Comparison of ENCODE assay signal across 23 cellular contexts in the genomic region with DNA sequence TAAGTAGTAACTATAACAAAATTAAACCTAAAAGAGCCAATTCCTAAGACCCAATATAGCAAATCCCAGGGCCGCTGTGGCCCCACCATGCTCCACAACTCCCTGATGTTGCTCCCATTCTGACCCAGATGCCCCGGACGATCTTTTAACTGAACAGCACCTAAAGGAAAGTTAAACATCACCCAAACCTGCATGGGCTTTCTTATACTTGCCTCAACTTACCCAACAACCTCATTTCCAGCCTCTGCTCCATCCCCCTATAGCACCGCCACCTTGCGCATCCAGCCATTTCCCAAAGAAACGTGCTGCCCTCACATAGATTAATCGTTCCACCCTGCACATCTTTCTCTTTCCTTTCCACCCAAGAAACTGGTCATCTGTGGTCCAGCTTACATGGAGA.
"Had no signal": no experiment of that assay in that cellular context is flagged by ENCODE, and none has a peak within 500 bp of the region (broad histone marks: within the 10 kb centered on the region; RNA-seq: fewer than 3 reads in every experiment).

No MANE protein-coding gene starts in this region.

- H3K27me3 Mint-ChIP-seq: memory B cell, naive B cell had no signal

- H3K27me3 ChIP-seq: dorsolateral prefrontal cortex, gastroesophageal sphincter, tibial nerve had no signal

- ATAC-seq: esophagus mucosa; gastroesophageal sphincter; lower lobe of right lung; right cardiac atrium; stimulated activated effector memory CD8-positive, alpha-beta T cell treated with anti-CD3 and anti-CD28 coated beads, Interleukin-12 subunit alpha, Interleukin-12 subunit beta, amount 100 ng/mL, for 72 hours; stimulated activated naive CD8-positive, alpha-beta T cell treated with anti-CD3 and anti-CD28 coated beads, Interleukin-15, Interleukin-2, amounts not matched to agents 100 U/mL and 50 U/mL, for 24 hours had no signal

- H3K4me1 ChIP-seq: gastroesophageal sphincter, left ventricle myocardium inferior, lower lobe of right lung, tibial nerve had no signal

- DNase-seq: central memory CD4-positive, alpha-beta T cell; cortex of kidney; dorsolateral prefrontal cortex; effector CD8-positive, alpha-beta T cell; glutamatergic neuron; islet precursor cell; left ventricle myocardium inferior; midbrain; naive B cell; occipital lobe; right cardiac atrium; small intestine; stimulated activated CD4-positive, alpha-beta T cell treated with anti-CD3 and anti-CD28 coated beads, Interleukin-4, amount 100 ng/mL, for 1 hour; stimulated activated CD8-positive, alpha-beta memory T cell treated with anti-CD3 and anti-CD28 coated beads, Interleukin-4, amount 100 ng/mL, for 48 hours; stimulated activated naive CD8-positive, alpha-beta T cell treated with anti-CD3 and anti-CD28 coated beads, Interleukin-15, Interleukin-2, amounts not matched to agents 100 U/mL and 50 U/mL, for 24 hours had no signal

- H3K27ac ChIP-seq: dorsolateral prefrontal cortex, gastroesophageal sphincter, left ventricle myocardium inferior, lower lobe of right lung, tibial nerve had no signal

- FAIRE-seq: endometrium, small intestine had no signal

- H3K4me1 Mint-ChIP-seq: memory B cell; naive B cell; nephron; stimulated activated effector memory CD8-positive, alpha-beta T cell treated with anti-CD3 and anti-CD28 coated beads, Interleukin-12 subunit alpha, Interleukin-12 subunit beta, amount 100 ng/mL, for 72 hours had no signal

- H3K4me3 ChIP-seq: dorsolateral prefrontal cortex, gastroesophageal sphincter, left ventricle myocardium inferior, lower lobe of right lung, tibial nerve had no signal

- H3K36me3 ChIP-seq: lower lobe of right lung had no signal

- H3K36me3 Mint-ChIP-seq: memory B cell; stimulated activated effector memory CD8-positive, alpha-beta T cell treated with anti-CD3 and anti-CD28 coated beads, Interleukin-12 subunit alpha, Interleukin-12 subunit beta, amount 100 ng/mL, for 72 hours had no signal

- H3K27ac Mint-ChIP-seq: memory B cell; nephron; stimulated activated effector memory CD8-positive, alpha-beta T cell treated with anti-CD3 and anti-CD28 coated beads, Interleukin-12 subunit alpha, Interleukin-12 subunit beta, amount 100 ng/mL, for 72 hours had no signal

- H3K4me3 Mint-ChIP-seq: memory B cell; nephron; stimulated activated effector memory CD8-positive, alpha-beta T cell treated with anti-CD3 and anti-CD28 coated beads, Interleukin-12 subunit alpha, Interleukin-12 subunit beta, amount 100 ng/mL, for 72 hours had no signal
